Comparison of ENCODE assay signal across 13 cellular contexts in genomic region chr2:233153146-233153798, GRCh38.
DNase-seq lines count a peak whose midpoint lies in the region; ATAC-seq and TF ChIP-seq lines count a peak whose summit lies in the region.
"Had no signal": no experiment of that assay in that cellular context is flagged by ENCODE, and none has a peak within 500 bp of the region (broad histone marks: within the 10 kb centered on the region; RNA-seq: fewer than 3 reads in every experiment).

No MANE protein-coding gene starts in this region.

- H3K9me3 ChIP-seq in right atrium auricular region = no peaks in the 10 kb centered on the region
- H3K9me3 ChIP-seq in stomach = no peaks in the 10 kb centered on the region

- H3K27ac ChIP-seq in right atrium auricular region = peak overlapping the region; percentile 53 to 57
- no peak overlapping the region for H3K27ac ChIP-seq in stomach
- H3K27ac ChIP-seq: cardiac muscle cell had no signal

- ATAC-seq in HG02763 (IDR thresholded peaks at IDR 0.05; ENCODE audit: unreplicated experiment) = no peak
- ATAC-seq: K562 had no signal

- H3K27me3 ChIP-seq in right atrium auricular region (no peaks in the 10 kb centered on the region), stomach (no peaks in the 10 kb centered on the region)
- H3K27me3 ChIP-seq: cardiac muscle cell had no signal

- H3K36me3 ChIP-seq in right atrium auricular region (no peaks in the 10 kb centered on the region), stomach (peaks cover 0 to 43% (median 19%) of the 10 kb centered on the region in 4 donors)
- H3K36me3 ChIP-seq: cardiac muscle cell had no signal

- DNase-seq in right atrium auricular region (ENCODE audit: low spot score) (no peak), cardiac septum (ENCODE audit: low spot score) (no peak), RPMI7951 (ENCODE audit: low read depth) (peak; percentile 70), dermis microvascular lymphatic vessel endothelial cell (ENCODE audit: low read depth in 2 of 2) (peak; percentile 7 to 45), stomach (no peak), NCI-H2171 treated with DMSO at 0.1 percent for 48 hours (lab: John Stamatoyannopoulos, UW) (no peak)
- DNase-seq: activated CD4-positive, CD25-positive, alpha-beta regulatory T cell; effector CD8-positive, alpha-beta T cell; NCI-H510A; stimulated activated CD4-positive, alpha-beta T cell treated with anti-CD3 and anti-CD28 coated beads, Interleukin-2, amount 100 ng/mL, for 24 hours had no signal

- no peak for TF ChIP-seq EP300 in stomach (IDR thresholded peaks at IDR 0.05)

- intact Hi-C loops in cardiac septum (cut with DNase I) = no loop called here
- intact Hi-C loops in stomach (cut with DNase I; ENCODE audit: low total_unique reads) = no loop called here

- H3K4me3 ChIP-seq in right atrium auricular region = no peak overlapping the region
- H3K4me3 ChIP-seq in stomach = no peak overlapping the region
- H3K4me3 ChIP-seq: cardiac muscle cell, K562 had no signal

- TF ChIP-seq POLR2A in stomach (IDR thresholded peaks at IDR 0.05) = no peak

- 69 to 77% (median 73%) methylated on average over 9 of the region's 9 CpGs for WGBS in stomach, 5 donors

- TF ChIP-seq CTCF in right atrium auricular region (IDR thresholded peaks at IDR 0.05) = no peak
- TF ChIP-seq CTCF in stomach (IDR thresholded peaks at IDR 0.05) = no peak

- H3K4me1 ChIP-seq in right atrium auricular region (peaks cover 0 to 15% of the 10 kb centered on the region in 2 donors), stomach (no peaks in the 10 kb centered on the region)

Comparison
In these comparisons a context has a peak if more than half of its experiments do, and no peak if none do; other contexts are left out.
1. DNase-seq: peak in RPMI7951 (single experiment) and dermis microvascular lymphatic vessel endothelial cell (2 of 2); none in right atrium auricular region (single experiment), cardiac septum (single experiment), stomach (single experiment) and NCI-H2171 treated with DMSO at 0.1 percent for 48 hours (single experiment).
2. H3K27ac ChIP-seq: peak in right atrium auricular region (2 of 2); none in stomach (0 of 5).